Comparison of ENCODE assay signal across 8 cellular contexts in the genomic region with DNA sequence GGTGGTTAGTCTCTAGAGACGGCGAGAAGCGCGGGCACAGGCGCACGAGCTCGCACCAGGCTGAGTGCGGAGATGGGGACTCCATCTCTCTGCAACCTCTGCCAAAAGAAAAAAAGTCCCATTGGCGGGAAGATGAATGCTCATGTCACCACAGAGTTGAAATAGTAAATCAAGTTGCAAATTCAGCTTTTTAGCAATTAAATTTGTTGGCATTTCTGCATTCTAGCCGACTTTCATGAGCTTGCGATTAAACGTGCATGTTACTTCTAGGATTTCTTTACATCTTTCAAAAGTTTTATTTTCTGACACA. TPM values are rescaled to one million over a fixed set of nuclear protein-coding genes. Genes with fewer than 3 reads are reported as not detected.
A peak's percentile ranks its signal among the peaks of the same experiment; 100 is the strongest.
DNase-seq lines count a peak whose midpoint lies in the region; ATAC-seq and TF ChIP-seq lines count a peak whose summit lies in the region.

No MANE protein-coding gene starts in this region.

- H3K4me3 ChIP-seq in duodenal mucosa (ENCODE audit: low read depth in 1 of 2, low read length in 2 of 2) (peak overlapping the region; percentile 96 to 97), mucosa of descending colon (peak overlapping the region; percentile 40)

- H3K9me3 ChIP-seq in duodenal mucosa (ENCODE audit: control insufficient read depth in 1 of 2, low read length in 2 of 2) (no peaks in the 10 kb centered on the region), mucosa of descending colon (no peaks in the 10 kb centered on the region)

- peak overlapping the region; percentile 76 to 87 for H3K9ac ChIP-seq in duodenal mucosa (ENCODE audit: low read depth in 1 of 2, low read length in 2 of 2)

- peaks cover 0 to 2% of the 10 kb centered on the region in 2 donors for H3K36me3 ChIP-seq in duodenal mucosa (ENCODE audit: control insufficient read depth in 1 of 2, insufficient read depth in 2 of 2, low read length in 2 of 2)
- no peaks in the 10 kb centered on the region for H3K36me3 ChIP-seq in mucosa of descending colon (ENCODE audit: low read depth)

- peak overlapping the region; percentile 26 for H3K27ac ChIP-seq in duodenal mucosa (ENCODE audit: low read depth, low read length)

- DNase-seq in COLO829 (ENCODE audit: low spot score) = peak; percentile 39
- peak; percentile 62 for DNase-seq in RKO (ENCODE audit: low spot score)
- no peak for DNase-seq in mucosa of descending colon
- no peak for DNase-seq in dermis blood vessel endothelial cell
- no peak for DNase-seq in stimulated activated CD4-positive, alpha-beta T cell treated with anti-CD3 and anti-CD28 coated beads, Interleukin-4, amount 100 ng/mL, for 1 hour

- ATAC-seq in GM19023 (IDR thresholded peaks at IDR 0.05; ENCODE audit: unreplicated experiment) (peak; percentile 51), HG03135 (IDR thresholded peaks at IDR 0.05; ENCODE audit: unreplicated experiment) (peak; percentile 44), mucosa of descending colon (no peak)

- H3K4me1 ChIP-seq in duodenal mucosa (ENCODE audit: control insufficient read depth in 1 of 2, insufficient read depth in 2 of 2, low read length in 2 of 2) = peaks cover 23 to 39% of the 10 kb centered on the region in 2 donors
- H3K4me1 ChIP-seq in mucosa of descending colon (ENCODE audit: low read depth) = peaks cover 9% of the 10 kb centered on the region

- H3K27me3 ChIP-seq in duodenal mucosa (ENCODE audit: control insufficient read depth in 1 of 2, insufficient read depth in 2 of 2, low read length in 2 of 2) = no peaks in the 10 kb centered on the region

- intact Hi-C loops in mucosa of descending colon (cut with DNase I, micrococcal nuclease) = no loop called here

- TF ChIP-seq CTCF in mucosa of descending colon (IDR thresholded peaks at IDR 0.05) = no peak

RNA-seq across cellular contexts. Expression of a gene that starts 0.6 kb away (rescaled TPM):
- total RNA-seq in mucosa of descending colon (1 to 10 TPM; 3.1 to 4.7 (median 3.3) TPM), dermis blood vessel endothelial cell (12.5 and 14.1 TPM in 2 replicates)

RNA-seq across cellular contexts. Expression of a gene that starts 18.6 kb away (rescaled TPM):
- total RNA-seq in mucosa of descending colon = 10 to 100 TPM; 11.6 to 16.8 (median 14.9) TPM
- 28.6 and 30.9 TPM in 2 replicates for total RNA-seq in dermis blood vessel endothelial cell

RNA-seq across cellular contexts. Expression of a gene that starts 18.7 kb away (rescaled TPM):
- total RNA-seq in mucosa of descending colon = 10 to 100 TPM; 31.9 to 40.1 (median 34.5) TPM
- 105 and 114 TPM in 2 replicates for total RNA-seq in dermis blood vessel endothelial cell

Comparison
In these comparisons a context has a peak if more than half of its experiments do, and no peak if none do; other contexts are left out.
1. DNase-seq: peak in COLO829 (single experiment) and RKO (single experiment); none in mucosa of descending colon (0 of 3), dermis blood vessel endothelial cell (single experiment) and stimulated activated CD4-positive, alpha-beta T cell treated with anti-CD3 and anti-CD28 coated beads, Interleukin-4, amount 100 ng/mL, for 1 hour (single experiment).